In the genomic region with DNA sequence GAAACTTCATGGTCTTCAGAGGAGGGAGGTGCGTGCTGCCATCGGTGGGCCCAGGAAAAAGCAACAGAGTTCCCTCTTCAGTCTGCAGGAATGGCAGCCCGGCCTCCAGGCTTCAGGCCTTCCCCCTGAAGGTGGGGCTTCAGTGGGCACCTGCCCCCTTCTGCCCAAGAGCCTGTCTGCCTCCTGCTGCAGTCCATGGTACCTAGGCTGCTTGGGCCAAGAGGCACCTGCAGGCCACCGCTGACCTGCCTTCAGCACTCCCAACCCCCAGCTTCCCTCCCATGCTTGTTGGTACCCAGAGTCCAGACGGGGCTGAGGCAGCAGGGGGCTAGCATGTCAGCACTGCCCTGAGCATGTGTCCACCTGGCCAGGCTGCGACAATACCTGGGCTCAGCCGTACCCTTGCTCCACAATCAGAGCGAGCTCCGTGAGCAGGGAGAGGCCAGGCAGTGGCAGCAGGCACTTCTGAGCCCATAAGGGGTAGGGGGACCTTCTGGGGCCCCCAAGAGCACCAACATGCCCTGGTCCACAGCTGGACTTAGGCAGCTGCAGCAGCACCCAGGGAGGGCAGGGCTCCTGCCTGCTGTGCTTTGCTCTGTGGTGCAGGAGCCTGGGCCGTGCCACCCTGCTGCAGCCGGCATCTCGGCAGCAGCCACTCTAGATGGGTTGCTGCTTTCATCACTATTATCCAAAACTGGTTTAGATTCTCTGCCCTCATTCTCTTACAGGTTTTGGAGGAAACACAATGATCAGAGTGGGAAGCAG, we compare ENCODE assay signal across 31 cellular contexts.
"Had no signal": no experiment of that assay in that cellular context is flagged by ENCODE, and none has a peak within 500 bp of the region (broad histone marks: within the 10 kb centered on the region; RNA-seq: fewer than 3 reads in every experiment).

No MANE protein-coding gene starts in this region.

- H3K4me1 Mint-ChIP-seq: activated CD4-positive, alpha-beta T cell treated with anti-CD3 and anti-CD28 coated beads, Interleukin-2, amount 10 ng/mL, durations not matched to agents 7 days and 5 days; activated naive CD4-positive, alpha-beta T cell treated with anti-CD3 and anti-CD28 coated beads, Interleukin-2, amount 50 U/mL, for 24 hours; brain had no signal

- H3K9me3 ChIP-seq: MG63, Peyer's patch, SJSA1, SK-N-SH had no signal

- H3K4me2 ChIP-seq: SK-N-SH had no signal

- H3K27ac Mint-ChIP-seq: activated CD4-positive, alpha-beta T cell treated with anti-CD3 and anti-CD28 coated beads, Interleukin-2, amount 10 ng/mL, durations not matched to agents 7 days and 5 days; activated CD8-positive, alpha-beta T cell treated with anti-CD3 and anti-CD28 coated beads, Interleukin-2, amount 10 ng/mL, durations not matched to agents 7 days and 5 days; activated naive CD4-positive, alpha-beta T cell treated with anti-CD3 and anti-CD28 coated beads, Interleukin-2, amount 50 U/mL, for 24 hours; activated T-cell treated with anti-CD3 and anti-CD28 coated beads, Interleukin-2, amount 50 U/mL, for 24 hours; activated T-helper 2 cell treated with anti-CD3 and anti-CD28 coated beads, Interferon-gamma antibody, Interleukin-2, Interleukin-4, amounts not matched to agents 10 μg/mL and 5 μg/mL and 100 μg/mL, durations not matched to agents 14 hours and 24 hours and 36 hours; brain; T-helper 1 cell treated with Interleukin-12 subunit alpha and Interleukin-12 subunit beta and Interleukin-4 antibody, amounts not matched to agents 30 μg/mL and 1 μg/mL, for 36 hours; T-helper 2 cell treated with Interferon-gamma antibody and Interleukin-4, amounts not matched to agents 5 μg/mL and 100 μg/mL, for 36 hours had no signal

- H3K4me3 Mint-ChIP-seq: activated CD4-positive, alpha-beta T cell treated with anti-CD3 and anti-CD28 coated beads, Interleukin-2, amount 10 ng/mL, durations not matched to agents 7 days and 5 days; activated CD8-positive, alpha-beta T cell treated with anti-CD3 and anti-CD28 coated beads, Interleukin-2, amount 10 ng/mL, durations not matched to agents 7 days and 5 days; activated naive CD4-positive, alpha-beta T cell treated with anti-CD3 and anti-CD28 coated beads, Interleukin-2, amount 50 U/mL, for 24 hours; activated T-cell treated with anti-CD3 and anti-CD28 coated beads, Interleukin-2, amount 50 U/mL, for 24 hours; brain; T-helper 1 cell treated with Interleukin-12 subunit alpha and Interleukin-12 subunit beta and Interleukin-4 antibody, amounts not matched to agents 30 μg/mL and 1 μg/mL, for 36 hours; T-helper 2 cell treated with Interferon-gamma antibody and Interleukin-4, amounts not matched to agents 5 μg/mL and 100 μg/mL, for 36 hours had no signal

- ATAC-seq: activated CD8-positive, alpha-beta T cell treated with anti-CD3 and anti-CD28 coated beads, Interleukin-2, amount 10 ng/mL, durations not matched to agents 7 days and 5 days; PC-3 had no signal

- H3K9me3 Mint-ChIP-seq: activated CD4-positive, alpha-beta T cell treated with anti-CD3 and anti-CD28 coated beads, Interleukin-2, amount 10 ng/mL, durations not matched to agents 7 days and 5 days; activated naive CD4-positive, alpha-beta T cell treated with anti-CD3 and anti-CD28 coated beads, Interleukin-2, amount 50 U/mL, for 24 hours; activated T-cell treated with anti-CD3 and anti-CD28 coated beads, Interleukin-2, amount 50 U/mL, for 24 hours; activated T-helper 2 cell treated with anti-CD3 and anti-CD28 coated beads, Interferon-gamma antibody, Interleukin-2, Interleukin-4, amounts not matched to agents 10 μg/mL and 5 μg/mL and 100 μg/mL, durations not matched to agents 14 hours and 24 hours and 36 hours; T-helper 1 cell treated with Interleukin-12 subunit alpha and Interleukin-12 subunit beta and Interleukin-4 antibody, amounts not matched to agents 30 μg/mL and 1 μg/mL, for 36 hours; T-helper 2 cell treated with Interferon-gamma antibody and Interleukin-4, amounts not matched to agents 5 μg/mL and 100 μg/mL, for 36 hours had no signal

- H3K36me3 Mint-ChIP-seq: activated naive CD4-positive, alpha-beta T cell treated with anti-CD3 and anti-CD28 coated beads, Interleukin-2, amount 50 U/mL, for 24 hours; brain had no signal

- H3K9ac ChIP-seq: SK-N-SH had no signal

- H3K4me3 ChIP-seq: MG63, Peyer's patch, SJSA1 had no signal

- H3K27me3 ChIP-seq: MG63, Peyer's patch, SJSA1 had no signal

- H3K27ac ChIP-seq: Peyer's patch, SJSA1 had no signal

- H3K36me3 ChIP-seq: MG63, Peyer's patch, SJSA1 had no signal

- DNase-seq: activated CD4-positive, alpha-beta T cell treated with anti-CD3 and anti-CD28 coated beads, Interleukin-2, amount 10 ng/mL, durations not matched to agents 7 days and 5 days; activated CD4-positive, alpha-beta T cell treated with anti-CD3 and anti-CD28 coated beads, Interleukin-2, amount 50 U/mL, for 48 hours; activated CD8-positive, alpha-beta T cell treated with anti-CD3 and anti-CD28 coated beads, Interleukin-2, amount 10 ng/mL, durations not matched to agents 7 days and 5 days; activated gamma-delta T cell; activated naive CD4-positive, alpha-beta T cell treated with Interleukin-2 at 50 U/mL for 16 hours; activated T-cell treated with anti-CD3 and anti-CD28 coated beads, Interleukin-2, amount 50 U/mL, for 24 hours; anterior cingulate cortex; central memory CD4-positive, alpha-beta T cell; Kasumi-1; KG1; MG63; NCI-H1048; NCI-H1105 treated with DMSO at 0.1 percent for 48 hours; NCI-H1436; NCI-H1694 treated with DMSO at 0.1 percent for 48 hours; NCI-H2029; NCI-H510A; NCI-H526; NCI-H748 treated with DMSO at 0.1 percent for 48 hours; NK-92 treated with Interleukin-12 subunit alpha and Interleukin-12 subunit beta, amount 100 ng/mL, for 24 hours; PC-3; Peyer's patch; RPMI8226; SHP77 treated with DMSO at 0.1 percent for 48 hours; SK-N-SH had no signal

- H3K27me3 Mint-ChIP-seq: activated CD4-positive, alpha-beta T cell treated with anti-CD3 and anti-CD28 coated beads, Interleukin-2, amount 10 ng/mL, durations not matched to agents 7 days and 5 days; activated naive CD4-positive, alpha-beta T cell treated with anti-CD3 and anti-CD28 coated beads, Interleukin-2, amount 50 U/mL, for 24 hours; activated T-cell treated with anti-CD3 and anti-CD28 coated beads, Interleukin-2, amount 50 U/mL, for 24 hours; brain had no signal

- H3K4me1 ChIP-seq: Peyer's patch, SJSA1 had no signal
